ENCODE assay signal across 8 cellular contexts in genomic region chr15:92714457-92715401, GRCh38.
DNase-seq lines count a peak whose midpoint lies in the region; ATAC-seq and TF ChIP-seq lines count a peak whose summit lies in the region.

No MANE protein-coding gene starts in this region.

- peak; percentile 82 for ATAC-seq in HG03064 (IDR thresholded peaks at IDR 0.05; ENCODE audit: low read depth, unreplicated experiment)

- DNase-seq in SIG-M5 treated with dmso at 0.1 percent for 504 hours (lab: John Stamatoyannopoulos, UW; ENCODE audit: unreplicated experiment), result peak; percentile 72
- DNase-seq in SIG-M5 (lab: John Stamatoyannopoulos, UW), result no peak
- DNase-seq in NCI-H345 treated with DMSO at 0.1 percent for 48 hours (lab: John Stamatoyannopoulos, UW; ENCODE audit: unreplicated experiment), result peak; percentile 54
- peak; percentile 59 for DNase-seq in activated CD4-positive, alpha-beta T cell treated with anti-CD3 and anti-CD28 coated beads for 1 hour
- DNase-seq in choroid plexus epithelial cell (ENCODE audit: low read depth), result peak; percentile 73
- peak; percentile 71 for DNase-seq in kidney tubule cell (ENCODE audit: low spot score)
- DNase-seq in stimulated activated CD4-positive, alpha-beta T cell treated with anti-CD3 and anti-CD28 coated beads, Interleukin-1b, Interleukin-23, amount 100 ng/mL, for 1 hour (ENCODE audit: low read depth in 2 of 2), result peak; percentile 34 to 67

- peak; percentile 79 for TF ChIP-seq CTCF in choroid plexus epithelial cell (conservative IDR thresholded peaks at IDR 0.05; ENCODE audit: low read depth, low read length)

- peak overlapping the region; percentile 59 for H3K4me3 ChIP-seq in choroid plexus epithelial cell (ENCODE audit: low read depth, low read length)
